In genomic region chr16:84738255-84739038, GRCh38 we compare ENCODE assay signal across 8 cellular contexts. TPM values are rescaled to one million over a fixed set of nuclear protein-coding genes. Genes with fewer than 3 reads are reported as not detected.
DNase-seq lines count a peak whose midpoint lies in the region; ATAC-seq and TF ChIP-seq lines count a peak whose summit lies in the region.

No MANE protein-coding gene starts in this region.

- ATAC-seq in GM19463 (IDR thresholded peaks at IDR 0.05; ENCODE audit: unreplicated experiment), result peak; percentile 61
- peak; percentile 76 for ATAC-seq in foreskin keratinocyte
- ATAC-seq in omental fat pad (ENCODE audit: low FRiP score), result no peak

- TF ChIP-seq POLR2A in thyroid gland (IDR thresholded peaks at IDR 0.05), result no peak

- WGBS in thyroid gland, 2 donors, result 37 to 41% methylated on average over 8 of the region's 8 CpGs

- DNase-seq in CMK (ENCODE audit: low read depth) (peak; percentile 57), SHP77 (lab: John Stamatoyannopoulos, UW) (peak; percentile 85 to 87), foreskin keratinocyte (peak in 1 of 2 donors; percentile 76), omental fat pad (ENCODE audit: low spot score) (peak; percentile 85), thyroid gland (peak; percentile 75 to 80)
- DNase-seq in activated effector memory CD4-positive, alpha-beta T cell treated with anti-CD3 and anti-CD28 coated beads, Interleukin-2, amount 50 U/mL, for 16 hours, result peak; percentile 89

- TF ChIP-seq CTCF in foreskin keratinocyte (conservative IDR thresholded peaks at IDR 0.05) (peak; percentile 88), omental fat pad (IDR thresholded peaks at IDR 0.05) (peak in 2 of 3 donors; percentile 30 to 43), thyroid gland (IDR thresholded peaks at IDR 0.05) (peak in 5 of 6 experiments; percentile 69 to 89 (median 74))

- no peaks in the 10 kb centered on the region for H3K36me3 ChIP-seq in thyroid gland

- H3K4me3 ChIP-seq in thyroid gland (replicated peaks in 1 of 3), result no peak overlapping the region

- H3K4me1 ChIP-seq in foreskin keratinocyte (peaks cover 7% of the 10 kb centered on the region), thyroid gland (peaks cover 28 to 52% of the 10 kb centered on the region in 2 donors)

- TF ChIP-seq EP300 in Ishikawa (IDR thresholded peaks at IDR 0.05; ENCODE audit: borderline replicate concordance), result no peak

- peak; percentile 64 for TF ChIP-seq RAD21 in Ishikawa (IDR thresholded peaks at IDR 0.05; ENCODE audit: low read depth)

- intact Hi-C loops in thyroid gland (cut with DNase I), result loop anchor here (5.0 kb wide), 1 partner anchor 116 kb away; no protein-coding TSS in a partner anchor

- H3K27me3 ChIP-seq in foreskin keratinocyte (no peaks in the 10 kb centered on the region), thyroid gland (no peaks in the 10 kb centered on the region)

- no peaks in the 10 kb centered on the region for H3K9me3 ChIP-seq in thyroid gland

- H3K27ac ChIP-seq in foreskin keratinocyte (no peak overlapping the region), thyroid gland (peak overlapping the region; percentile 19 to 71 (median 63))

TF ChIP-seq in Ishikawa, 13 proteins besides CTCF, POLR2A, EP300 and RAD21:
- TF ChIP-seq TAF1 (IDR thresholded peaks at IDR 0.05; ENCODE audit: low read depth) (no peak), ZBTB7A (IDR thresholded peaks at IDR 0.05; ENCODE audit: low read depth) (no peak), FOXM1 (IDR thresholded peaks at IDR 0.05; ENCODE audit: borderline replicate concordance, low read depth) (no peak), REST (IDR thresholded peaks at IDR 0.05; ENCODE audit: low read depth) (no peak), CEBPB (IDR thresholded peaks at IDR 0.05) (no peak)

RNA-seq across cellular contexts. Expression of gene USP10, which starts 38.6 kb away (rescaled TPM):
- total RNA-seq in foreskin keratinocyte (86.1 and 88.4 TPM in 2 replicates), omental fat pad (10 to 100 TPM; 44.6 to 89.6 (median 55.9) TPM), thyroid gland (10 to 100 TPM; 63.0 to 98.4 (median 70.9) TPM)
- 35.6 and 44.9 TPM in 2 replicates for polyA plus RNA-seq in foreskin keratinocyte

Comparison
In these comparisons a context has a peak if more than half of its experiments do, and no peak if none do; other contexts are left out.
1. CTCF ChIP-seq: peak in every context shown above with its lines; median percentile 88 in foreskin keratinocyte; 74 in thyroid gland; 36 in omental fat pad.